In the genomic region with DNA sequence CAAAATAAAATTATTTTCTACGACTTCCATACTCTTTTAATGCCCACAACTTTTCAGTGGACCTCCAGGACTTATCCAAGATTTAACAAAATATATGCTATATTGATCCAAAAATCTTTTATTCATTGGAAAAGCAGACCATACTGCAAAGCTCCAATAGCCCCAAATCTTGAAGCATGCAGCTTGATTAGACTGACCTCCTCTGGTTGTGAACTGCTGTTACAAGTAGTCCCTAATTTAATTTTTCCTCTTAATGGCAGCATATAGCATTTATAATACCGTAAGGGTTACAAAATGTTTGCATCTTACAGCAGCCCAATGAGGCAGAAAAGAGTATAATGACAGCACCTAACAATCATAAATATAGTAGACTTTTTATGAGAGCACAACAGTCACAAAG, we compare ENCODE assay signal across 11 cellular contexts. TPM values are rescaled to one million over a fixed set of nuclear protein-coding genes. Genes with fewer than 3 reads are reported as not detected.
DNase-seq lines count a peak whose midpoint lies in the region; ATAC-seq, FAIRE-seq and TF ChIP-seq lines count a peak whose summit lies in the region.
"Had no signal": no experiment of that assay in that cellular context is flagged by ENCODE, and none has a peak within 500 bp of the region (broad histone marks: within the 10 kb centered on the region; RNA-seq: fewer than 3 reads in every experiment).

No MANE protein-coding gene starts in this region.

- 90 to 91% methylated on average over 2 of the region's 2 CpGs for WGBS in aorta, 2 donors

- ATAC-seq in HG02870 (IDR thresholded peaks at IDR 0.05; ENCODE audit: unreplicated experiment) (no peak), aorta (ENCODE audit: low FRiP score) (no peak)
- ATAC-seq: activated naive CD8-positive, alpha-beta T cell treated with anti-CD3 and anti-CD28 coated beads, Interleukin-2, amount 50 U/mL, for 24 hours had no signal

- H3K4me3 ChIP-seq in HFF-Myc (replicated peaks; ENCODE audit: low read depth, low read length) (no peak overlapping the region), aorta (ENCODE audit: low read length in 2 of 2) (no peak overlapping the region)
- H3K4me3 ChIP-seq: transverse colon had no signal

- peak overlapping the region; percentile 21 for H3K27ac Mint-ChIP-seq in T-helper 2 cell treated with Interferon-gamma antibody and Interleukin-4, amounts not matched to agents 5 μg/mL and 100 μg/mL, for 36 hours
- H3K27ac Mint-ChIP-seq: activated naive CD8-positive, alpha-beta T cell treated with anti-CD3 and anti-CD28 coated beads, Interleukin-2, amount 50 U/mL, for 24 hours had no signal

- H3K4me1 ChIP-seq in aorta (ENCODE audit: control insufficient read depth in 1 of 2, insufficient read depth in 2 of 2, low read length in 2 of 2): no peaks in the 10 kb centered on the region
- H3K4me1 ChIP-seq: transverse colon had no signal

- no peaks in the 10 kb centered on the region for H3K27me3 ChIP-seq in aorta (ENCODE audit: control insufficient read depth in 1 of 2, insufficient read depth in 2 of 2, low read length in 1 of 2)
- H3K27me3 ChIP-seq: transverse colon had no signal

- intact Hi-C loops in aorta (cut with DNase I): loop anchor here in 1 of 2 donors (5.0 kb wide), 1 partner anchor 37 kb away; no protein-coding TSS in a partner anchor

- no peaks in the 10 kb centered on the region for H3K9me3 Mint-ChIP-seq in T-helper 2 cell treated with Interferon-gamma antibody and Interleukin-4, amounts not matched to agents 5 μg/mL and 100 μg/mL, for 36 hours
- H3K9me3 Mint-ChIP-seq: activated naive CD8-positive, alpha-beta T cell treated with anti-CD3 and anti-CD28 coated beads, Interleukin-2, amount 50 U/mL, for 24 hours had no signal

- H3K4me3 Mint-ChIP-seq in T-helper 2 cell treated with Interferon-gamma antibody and Interleukin-4, amounts not matched to agents 5 μg/mL and 100 μg/mL, for 36 hours: no peak overlapping the region
- H3K4me3 Mint-ChIP-seq: activated naive CD8-positive, alpha-beta T cell treated with anti-CD3 and anti-CD28 coated beads, Interleukin-2, amount 50 U/mL, for 24 hours had no signal

- H3K36me3 Mint-ChIP-seq in T-helper 2 cell treated with Interferon-gamma antibody and Interleukin-4, amounts not matched to agents 5 μg/mL and 100 μg/mL, for 36 hours (ENCODE audit: low read depth): peaks cover 65% of the 10 kb centered on the region

- FAIRE-seq in D721Med (lab: Jason Lieb, UNC): no peak

- TF ChIP-seq CTCF in D721Med (IDR thresholded peaks at IDR 0.05; ENCODE audit: insufficient read depth, missing control alignments): peak; percentile 43
- TF ChIP-seq CTCF in HFF-Myc (IDR thresholded peaks at IDR 0.05; ENCODE audit: low read depth, low read length, missing control alignments): peak; percentile 42

- H3K36me3 ChIP-seq in aorta (ENCODE audit: control insufficient read depth in 1 of 2, insufficient read depth in 2 of 2, low read length in 1 of 2): peaks cover 5 to 11% of the 10 kb centered on the region in 2 donors

- H3K4me1 Mint-ChIP-seq in T-helper 2 cell treated with Interferon-gamma antibody and Interleukin-4, amounts not matched to agents 5 μg/mL and 100 μg/mL, for 36 hours (ENCODE audit: low read depth): peaks cover 26% of the 10 kb centered on the region

- H3K9me3 ChIP-seq in aorta (ENCODE audit: control insufficient read depth, low read length): no peaks in the 10 kb centered on the region
- H3K9me3 ChIP-seq: transverse colon had no signal

- H3K27ac ChIP-seq in aorta (ENCODE audit: low read depth in 1 of 2, low read length in 2 of 2): no peak overlapping the region
- H3K27ac ChIP-seq: transverse colon had no signal

- DNase-seq in D721Med (ENCODE audit: insufficient read length, low spot score) (no peak), HFF-Myc (ENCODE audit: extremely low read depth, low read depth) (peak; percentile 11), iPS-NIHi7 (ENCODE audit: extremely low spot score) (peak; percentile 10), HuH-7 (ENCODE audit: low spot score) (no peak), COR-L47 (lab: John Stamatoyannopoulos, UW) (no peak), aorta (no peak)
- no peak for DNase-seq in T-helper 2 cell treated with Interferon-gamma antibody and Interleukin-4, amounts not matched to agents 5 μg/mL and 100 μg/mL, for 36 hours (ENCODE audit: low spot score)
- DNase-seq: activated naive CD8-positive, alpha-beta T cell treated with anti-CD3 and anti-CD28 coated beads, Interleukin-2, amount 50 U/mL, for 24 hours; stimulated activated CD4-positive, alpha-beta T cell treated with anti-CD3 and anti-CD28 coated beads, Interleukin-12 subunit alpha, Interleukin-12 subunit beta, amount 100 ng/mL, for 4 hours; transverse colon had no signal

- H3K27me3 Mint-ChIP-seq in T-helper 2 cell treated with Interferon-gamma antibody and Interleukin-4, amounts not matched to agents 5 μg/mL and 100 μg/mL, for 36 hours (ENCODE audit: low read depth): no peaks in the 10 kb centered on the region
- H3K27me3 Mint-ChIP-seq: activated naive CD8-positive, alpha-beta T cell treated with anti-CD3 and anti-CD28 coated beads, Interleukin-2, amount 50 U/mL, for 24 hours had no signal

RNA-seq across cellular contexts. Expression of gene PRG4, which starts 29.2 kb away (rescaled TPM):
- total RNA-seq in aorta: 10 to 100 TPM in 1 of 2 donors, 1 to 10 TPM in 1; 4.2 to 41.7 TPM
- under 1 TPM; 0.13 to 0.28 TPM for polyA plus RNA-seq in aorta

RNA-seq across cellular contexts. Expression of gene TPR, which starts 49.8 kb away (rescaled TPM):
- total RNA-seq in aorta: 100 to 1,000 TPM in 1 of 2 donors, 10 to 100 TPM in 1; 86.2 to 113 TPM
- 10 to 100 TPM in 1 of 2 donors, 1 to 10 TPM in 1; 7.5 to 29.7 TPM for polyA plus RNA-seq in aorta

RNA-seq across cellular contexts. Expression of gene ODR4, which starts 50.4 kb away (rescaled TPM):
- total RNA-seq in aorta: 10 to 100 TPM; 18.2 to 22.6 TPM
- 10 to 100 TPM in 1 of 2 donors, 1 to 10 TPM in 1; 6.0 to 14.9 TPM for polyA plus RNA-seq in aorta

Comparison
In these comparisons a context has a peak if more than half of its experiments do, and no peak if none do; other contexts are left out.
1. DNase-seq: peak in HFF-Myc (single experiment) and iPS-NIHi7 (single experiment); none in D721Med (single experiment), T-helper 2 cell treated with Interferon-gamma antibody and Interleukin-4, amounts not matched to agents 5 μg/mL and 100 μg/mL, for 36 hours (single experiment), HuH-7 (single experiment), COR-L47 (single experiment) and aorta (0 of 2).